ENCODE assay signal across 19 cellular contexts in genomic region chr2:68371581-68371980, GRCh38. TPM values are rescaled to one million over a fixed set of nuclear protein-coding genes. Genes with fewer than 3 reads are reported as not detected.
DNase-seq lines count a peak whose midpoint lies in the region; ATAC-seq and TF ChIP-seq lines count a peak whose summit lies in the region.
"Had no signal": no experiment of that assay in that cellular context is flagged by ENCODE, and none has a peak within 500 bp of the region (broad histone marks: within the 10 kb centered on the region; RNA-seq: fewer than 3 reads in every experiment).

No MANE protein-coding gene starts in this region.

- peaks cover 63% of the 10 kb centered on the region for H3K4me1 Mint-ChIP-seq in activated CD8-positive, alpha-beta memory T cell treated with anti-CD3 and anti-CD28 coated beads, Interleukin-2, amount 10 ng/mL, durations not matched to agents 7 days and 5 days
- H3K4me1 Mint-ChIP-seq in stimulated activated naive CD8-positive, alpha-beta T cell treated with anti-CD3 and anti-CD28 coated beads, Interleukin-15, Interleukin-2, amounts not matched to agents 100 ng/mL and 50 ng/mL, for 24 hours (ENCODE audit: low read depth), result peaks cover 55% of the 10 kb centered on the region

- peak overlapping the region; percentile 38 for H3K27ac Mint-ChIP-seq in activated CD8-positive, alpha-beta memory T cell treated with anti-CD3 and anti-CD28 coated beads, Interleukin-2, amount 10 ng/mL, durations not matched to agents 7 days and 5 days
- no peak overlapping the region for H3K27ac Mint-ChIP-seq in stimulated activated naive CD8-positive, alpha-beta T cell treated with anti-CD3 and anti-CD28 coated beads, Interleukin-15, Interleukin-2, amounts not matched to agents 100 ng/mL and 50 ng/mL, for 24 hours
- H3K27ac Mint-ChIP-seq: activated naive CD4-positive, alpha-beta T cell treated with anti-CD3 and anti-CD28 coated beads for 36 hours; neural progenitor cell had no signal

- in situ Hi-C loops in KBM-7 (cut with MboI; ENCODE audit: low pct_unique_long_range_greater_than_20kb, low sequenced_read_pairs) (no loop called here), astrocyte of the spinal cord (cut with HindIII; ENCODE audit: low sequenced_read_pairs) (no loop called here)

- DNase-seq in activated CD8-positive, alpha-beta memory T cell treated with anti-CD3 and anti-CD28 coated beads, Interleukin-2, amount 10 ng/mL, durations not matched to agents 7 days and 5 days, result no peak
- DNase-seq in activated CD8-positive, alpha-beta memory T cell treated with anti-CD3 and anti-CD28 coated beads, Interleukin-2, amount 50 U/mL, for 48 hours, result no peak
- DNase-seq in KBM-7 (peak; percentile 22), astrocyte of the spinal cord (ENCODE audit: low read depth, low spot score) (peak; percentile 5), NOMO-1 treated with dmso at 0.1 percent for 144 hours (lab: John Stamatoyannopoulos, UW; ENCODE audit: unreplicated experiment) (no peak)
- DNase-seq: activated CD4-positive, alpha-beta T cell treated with anti-CD3 and anti-CD28 coated beads, Interleukin-2, amount 50 U/mL, for 4 hours; activated naive CD4-positive, alpha-beta T cell treated with anti-CD3 and anti-CD28 coated beads for 36 hours; DMS 273 treated with DMSO at 0.1 percent for 48 hours; heart right ventricle; NCI-H2227 treated with DMSO at 0.1 percent for 48 hours; transverse colon had no signal

- TF ChIP-seq CTCF in astrocyte of the spinal cord (IDR thresholded peaks at IDR 0.05; ENCODE audit: low read depth, low read length), result no peak

- H3K36me3 Mint-ChIP-seq in activated CD8-positive, alpha-beta memory T cell treated with anti-CD3 and anti-CD28 coated beads, Interleukin-2, amount 10 ng/mL, durations not matched to agents 7 days and 5 days, result peaks cover 35% of the 10 kb centered on the region
- H3K36me3 Mint-ChIP-seq in stimulated activated naive CD8-positive, alpha-beta T cell treated with anti-CD3 and anti-CD28 coated beads, Interleukin-15, Interleukin-2, amounts not matched to agents 100 ng/mL and 50 ng/mL, for 24 hours (ENCODE audit: low read depth), result peaks cover 12% of the 10 kb centered on the region
- H3K36me3 Mint-ChIP-seq: neural progenitor cell had no signal

- CTCF ChIA-PET in activated CD8-positive, alpha-beta memory T cell treated with anti-CD3 and anti-CD28 coated beads, Interleukin-2, amount 10 ng/mL, durations not matched to agents 7 days and 5 days (lab: Charles Lee), result interaction anchor here (0.9 to 1.7 kb wide), 6 partner anchors 9 to 73 kb away, joined by 3 to 10 read pairs (median 3); no protein-coding TSS in a partner anchor

- peaks cover 6% of the 10 kb centered on the region for H3K9me3 Mint-ChIP-seq in activated CD8-positive, alpha-beta memory T cell treated with anti-CD3 and anti-CD28 coated beads, Interleukin-2, amount 10 ng/mL, durations not matched to agents 7 days and 5 days (ENCODE audit: low read depth)
- H3K9me3 Mint-ChIP-seq in stimulated activated naive CD8-positive, alpha-beta T cell treated with anti-CD3 and anti-CD28 coated beads, Interleukin-15, Interleukin-2, amounts not matched to agents 100 ng/mL and 50 ng/mL, for 24 hours, result no peaks in the 10 kb centered on the region
- H3K9me3 Mint-ChIP-seq: activated naive CD4-positive, alpha-beta T cell treated with anti-CD3 and anti-CD28 coated beads for 36 hours; neural progenitor cell had no signal

- peak; percentile 82 for ATAC-seq in activated CD8-positive, alpha-beta memory T cell treated with anti-CD3 and anti-CD28 coated beads, Interleukin-2, amount 10 ng/mL, durations not matched to agents 7 days and 5 days
- ATAC-seq in HG02973 (IDR thresholded peaks at IDR 0.05; ENCODE audit: unreplicated experiment) (no peak), GM21526 (IDR thresholded peaks at IDR 0.05; ENCODE audit: low FRiP score, unreplicated experiment) (no peak)
- ATAC-seq: heart right ventricle, left lobe of liver had no signal

- no peaks in the 10 kb centered on the region for H3K27me3 Mint-ChIP-seq in activated CD8-positive, alpha-beta memory T cell treated with anti-CD3 and anti-CD28 coated beads, Interleukin-2, amount 10 ng/mL, durations not matched to agents 7 days and 5 days
- H3K27me3 Mint-ChIP-seq in stimulated activated naive CD8-positive, alpha-beta T cell treated with anti-CD3 and anti-CD28 coated beads, Interleukin-15, Interleukin-2, amounts not matched to agents 100 ng/mL and 50 ng/mL, for 24 hours, result no peaks in the 10 kb centered on the region

- H3K4me3 ChIP-seq in astrocyte of the spinal cord (ENCODE audit: low read depth, low read length), result no peak overlapping the region
- H3K4me3 ChIP-seq: heart right ventricle, neural progenitor cell, transverse colon had no signal

- H3K4me3 Mint-ChIP-seq in activated CD8-positive, alpha-beta memory T cell treated with anti-CD3 and anti-CD28 coated beads, Interleukin-2, amount 10 ng/mL, durations not matched to agents 7 days and 5 days, result peak overlapping the region; percentile 17
- peak overlapping the region; percentile 0 for H3K4me3 Mint-ChIP-seq in stimulated activated naive CD8-positive, alpha-beta T cell treated with anti-CD3 and anti-CD28 coated beads, Interleukin-15, Interleukin-2, amounts not matched to agents 100 ng/mL and 50 ng/mL, for 24 hours
- H3K4me3 Mint-ChIP-seq: activated naive CD4-positive, alpha-beta T cell treated with anti-CD3 and anti-CD28 coated beads for 36 hours; neural progenitor cell had no signal

RNA-seq across cellular contexts. Expression of gene PLEK, which starts 6.5 kb away (rescaled TPM):
- total RNA-seq in activated CD8-positive, alpha-beta memory T cell treated with anti-CD3 and anti-CD28 coated beads, Interleukin-2, amount 10 ng/mL, durations not matched to agents 7 days and 5 days, result 10 to 100 TPM; 31.8 to 42.5 TPM
- total RNA-seq: A172, chondrocyte had no signal

RNA-seq across cellular contexts. Expression of gene CNRIP1, which starts 51.8 kb away (rescaled TPM):
- total RNA-seq in activated CD8-positive, alpha-beta memory T cell treated with anti-CD3 and anti-CD28 coated beads, Interleukin-2, amount 10 ng/mL, durations not matched to agents 7 days and 5 days, result not detected
- total RNA-seq: activated naive CD4-positive, alpha-beta T cell treated with anti-CD3 and anti-CD28 coated beads for 36 hours; T-helper 2 cell treated with Interferon-gamma antibody and Interleukin-4, amounts not matched to agents 100 ng/mL and 5 ng/mL, for 36 hours had no signal

Comparison
In these comparisons a context has a peak if more than half of its experiments do, and no peak if none do; other contexts are left out.
1. DNase-seq: peak in KBM-7 (single experiment) and astrocyte of the spinal cord (single experiment); none in activated CD8-positive, alpha-beta memory T cell treated with anti-CD3 and anti-CD28 coated beads, Interleukin-2, amount 10 ng/mL, durations not matched to agents 7 days and 5 days (single experiment), activated CD8-positive, alpha-beta memory T cell treated with anti-CD3 and anti-CD28 coated beads, Interleukin-2, amount 50 U/mL, for 48 hours (single experiment) and NOMO-1 treated with dmso at 0.1 percent for 144 hours (single experiment).